ENCODE assay signal across 29 cellular contexts in the genomic region with DNA sequence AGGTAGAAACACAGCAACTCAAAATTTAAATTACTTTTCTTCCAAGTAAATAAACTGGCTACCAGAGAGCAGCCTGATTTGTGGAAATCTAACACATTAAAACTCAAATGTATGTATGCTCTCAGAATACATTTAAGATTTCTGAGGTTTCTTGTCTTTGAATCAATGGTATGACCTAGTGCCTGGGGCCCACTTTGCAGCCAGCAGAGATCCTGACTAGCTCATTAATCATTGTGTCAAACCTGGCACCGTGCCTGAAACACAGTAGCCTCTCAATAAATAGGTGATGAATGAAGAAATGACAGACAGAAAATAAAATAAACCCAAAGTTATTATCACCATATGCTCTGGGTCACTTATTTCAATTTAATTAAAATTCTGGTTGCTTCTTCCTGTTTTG.
DNase-seq lines count a peak whose midpoint lies in the region; ATAC-seq and TF ChIP-seq lines count a peak whose summit lies in the region.
"Had no signal": no experiment of that assay in that cellular context is flagged by ENCODE, and none has a peak within 500 bp of the region (broad histone marks: within the 10 kb centered on the region; RNA-seq: fewer than 3 reads in every experiment).

No MANE protein-coding gene starts in this region.

- H3K9me3 ChIP-seq in HEK293 (ENCODE audit: control insufficient read depth, insufficient read depth, low read depth, low read length) = no peaks in the 10 kb centered on the region
- H3K9me3 ChIP-seq: HAP-1, left ventricle myocardium inferior, SJCRH30 had no signal

- no peak for TF ChIP-seq CTCF in HEK293 (tag by site-specific recombination; IDR thresholded peaks at IDR 0.05)

- CTCF ChIA-PET in HEK293 (lab: Yijun Ruan, JAX) = interaction anchor here (1.0 kb wide), 1 partner anchor 292 kb away, joined by 3 read pairs; no protein-coding TSS in a partner anchor
- CTCF ChIA-PET in activated CD4-positive, alpha-beta memory T cell treated with anti-CD3 and anti-CD28 coated beads for 36 hours (lab: Charles Lee) = no interaction called here

- H3K4me1 Mint-ChIP-seq in activated CD4-positive, alpha-beta memory T cell treated with anti-CD3 and anti-CD28 coated beads for 36 hours (ENCODE audit: low read depth) = no peaks in the 10 kb centered on the region
- H3K4me1 Mint-ChIP-seq: CD4-positive, alpha-beta memory T cell; IgD-negative memory B cell; natural killer cell had no signal

- H3K4me3 ChIP-seq in HEK293 (ENCODE audit: low read depth, low read length) = no peak overlapping the region
- H3K4me3 ChIP-seq: GM12878, HAP-1, left ventricle myocardium inferior, SJCRH30 had no signal

- no peak overlapping the region for H3K27ac ChIP-seq in HEK293 (ENCODE audit: extremely low read depth, low read depth, low read length)
- H3K27ac ChIP-seq: left ventricle myocardium inferior, SJCRH30 had no signal

- H3K4me1 ChIP-seq in HEK293 (ENCODE audit: control insufficient read depth, insufficient read depth, low read length) = no peaks in the 10 kb centered on the region
- H3K4me1 ChIP-seq: HAP-1, SJCRH30 had no signal

- no peaks in the 10 kb centered on the region for H3K36me3 Mint-ChIP-seq in activated CD4-positive, alpha-beta memory T cell treated with anti-CD3 and anti-CD28 coated beads for 36 hours
- H3K36me3 Mint-ChIP-seq: brain; CD4-positive, alpha-beta memory T cell; natural killer cell had no signal

- H3K27ac Mint-ChIP-seq in activated CD4-positive, alpha-beta memory T cell treated with anti-CD3 and anti-CD28 coated beads for 36 hours = no peak overlapping the region
- H3K27ac Mint-ChIP-seq: CD4-positive, alpha-beta memory T cell; IgD-negative memory B cell; natural killer cell had no signal

- POLR2A ChIA-PET in HEK293 (lab: Yijun Ruan, JAX) = no interaction called here
- POLR2A ChIA-PET in activated CD4-positive, alpha-beta memory T cell treated with anti-CD3 and anti-CD28 coated beads for 36 hours (lab: Charles Lee) = no interaction called here

- ATAC-seq in HG02938 (IDR thresholded peaks at IDR 0.05; ENCODE audit: unreplicated experiment) = no peak
- ATAC-seq: GM12878, natural killer cell had no signal

- DNase-seq in DMS53 (lab: John Stamatoyannopoulos, UW) (peak; percentile 33), DMS53 treated with DMSO at 0.1 percent for 48 hours (lab: John Stamatoyannopoulos, UW; ENCODE audit: unreplicated experiment) (no peak), RPMI7951 (ENCODE audit: low read depth) (peak; percentile 1), foreskin melanocyte (peak; percentile 48), SIG-M5 treated with dmso at 0.1 percent for 504 hours (lab: John Stamatoyannopoulos, UW; ENCODE audit: unreplicated experiment) (no peak)
- no peak for DNase-seq in activated CD4-positive, alpha-beta memory T cell treated with anti-CD3 and anti-CD28 coated beads for 36 hours
- DNase-seq: 8988T; activated gamma-delta T cell treated with Interleukin-2 at 50 U/mL for 16 hours; activated T-cell treated with anti-CD3 and anti-CD28 coated beads, Interleukin-2, amount 50 U/mL, for 1 hour; CD4-positive, alpha-beta memory T cell; DND-41; erythroblast; left ventricle myocardium inferior; midbrain; MM.1S; natural killer cell; NCI-H1436; NCI-H2171; NCI-H82; SJCRH30; small intestine; stimulated activated CD4-positive, alpha-beta T cell treated with anti-CD3 and anti-CD28 coated beads, Interleukin-1b, Interleukin-23, amount 100 ng/mL, for 48 hours; trophoblast cell had no signal

- H3K36me3 ChIP-seq in HEK293 (ENCODE audit: control insufficient read depth in 2 of 2, insufficient read depth in 1 of 2, low read length in 2 of 2) = no peaks in the 10 kb centered on the region
- H3K36me3 ChIP-seq: HAP-1, left ventricle myocardium inferior, SJCRH30 had no signal

- no peak overlapping the region for H3K4me3 Mint-ChIP-seq in activated CD4-positive, alpha-beta memory T cell treated with anti-CD3 and anti-CD28 coated beads for 36 hours
- H3K4me3 Mint-ChIP-seq: brain; CD4-positive, alpha-beta memory T cell; IgD-negative memory B cell; natural killer cell had no signal

- intact Hi-C loops in activated CD4-positive, alpha-beta memory T cell treated with anti-CD3 and anti-CD28 coated beads for 36 hours (cut with micrococcal nuclease) = no loop called here

- no peaks in the 10 kb centered on the region for H3K9me3 Mint-ChIP-seq in activated CD4-positive, alpha-beta memory T cell treated with anti-CD3 and anti-CD28 coated beads for 36 hours

- H3K27me3 Mint-ChIP-seq in activated CD4-positive, alpha-beta memory T cell treated with anti-CD3 and anti-CD28 coated beads for 36 hours = no peaks in the 10 kb centered on the region
- H3K27me3 Mint-ChIP-seq: brain; CD4-positive, alpha-beta memory T cell; IgD-negative memory B cell had no signal

TF ChIP-seq in HEK293, 187 proteins besides CTCF, POLR2A, EP300 and RAD21:
- TF ChIP-seq MEIS1 (CRISPR knock-in tag; IDR thresholded peaks at IDR 0.05; ENCODE audit: borderline replicate concordance) (peak; percentile 79), ZNF664 (tag by site-specific recombination; IDR thresholded peaks at IDR 0.05) (0 out of 2 replicates have a peak, but pooled peaks have one; percentile 41), ZNF16 (tag by site-specific recombination; IDR thresholded peaks at IDR 0.05; ENCODE audit: low read depth) (no peak), ZNF530 (tag by site-specific recombination; IDR thresholded peaks at IDR 0.05; ENCODE audit: low read depth) (no peak), ZFP69B (tag by site-specific recombination; IDR thresholded peaks at IDR 0.05) (peak; percentile 74)
- TF ChIP-seq, protein P1, sequence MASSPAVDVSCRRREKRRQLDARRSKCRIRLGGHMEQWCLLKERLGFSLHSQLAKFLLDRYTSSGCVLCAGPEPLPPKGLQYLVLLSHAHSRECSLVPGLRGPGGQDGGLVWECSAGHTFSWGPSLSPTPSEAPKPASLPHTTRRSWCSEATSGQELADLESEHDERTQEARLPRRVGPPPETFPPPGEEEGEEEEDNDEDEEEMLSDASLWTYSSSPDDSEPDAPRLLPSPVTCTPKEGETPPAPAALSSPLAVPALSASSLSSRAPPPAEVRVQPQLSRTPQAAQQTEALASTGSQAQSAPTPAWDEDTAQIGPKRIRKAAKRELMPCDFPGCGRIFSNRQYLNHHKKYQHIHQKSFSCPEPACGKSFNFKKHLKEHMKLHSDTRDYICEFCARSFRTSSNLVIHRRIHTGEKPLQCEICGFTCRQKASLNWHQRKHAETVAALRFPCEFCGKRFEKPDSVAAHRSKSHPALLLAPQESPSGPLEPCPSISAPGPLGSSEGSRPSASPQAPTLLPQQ (tag by site-specific recombination; IDR thresholded peaks at IDR 0.05) = peak; percentile 90
- TF ChIP-seq, protein P2, sequence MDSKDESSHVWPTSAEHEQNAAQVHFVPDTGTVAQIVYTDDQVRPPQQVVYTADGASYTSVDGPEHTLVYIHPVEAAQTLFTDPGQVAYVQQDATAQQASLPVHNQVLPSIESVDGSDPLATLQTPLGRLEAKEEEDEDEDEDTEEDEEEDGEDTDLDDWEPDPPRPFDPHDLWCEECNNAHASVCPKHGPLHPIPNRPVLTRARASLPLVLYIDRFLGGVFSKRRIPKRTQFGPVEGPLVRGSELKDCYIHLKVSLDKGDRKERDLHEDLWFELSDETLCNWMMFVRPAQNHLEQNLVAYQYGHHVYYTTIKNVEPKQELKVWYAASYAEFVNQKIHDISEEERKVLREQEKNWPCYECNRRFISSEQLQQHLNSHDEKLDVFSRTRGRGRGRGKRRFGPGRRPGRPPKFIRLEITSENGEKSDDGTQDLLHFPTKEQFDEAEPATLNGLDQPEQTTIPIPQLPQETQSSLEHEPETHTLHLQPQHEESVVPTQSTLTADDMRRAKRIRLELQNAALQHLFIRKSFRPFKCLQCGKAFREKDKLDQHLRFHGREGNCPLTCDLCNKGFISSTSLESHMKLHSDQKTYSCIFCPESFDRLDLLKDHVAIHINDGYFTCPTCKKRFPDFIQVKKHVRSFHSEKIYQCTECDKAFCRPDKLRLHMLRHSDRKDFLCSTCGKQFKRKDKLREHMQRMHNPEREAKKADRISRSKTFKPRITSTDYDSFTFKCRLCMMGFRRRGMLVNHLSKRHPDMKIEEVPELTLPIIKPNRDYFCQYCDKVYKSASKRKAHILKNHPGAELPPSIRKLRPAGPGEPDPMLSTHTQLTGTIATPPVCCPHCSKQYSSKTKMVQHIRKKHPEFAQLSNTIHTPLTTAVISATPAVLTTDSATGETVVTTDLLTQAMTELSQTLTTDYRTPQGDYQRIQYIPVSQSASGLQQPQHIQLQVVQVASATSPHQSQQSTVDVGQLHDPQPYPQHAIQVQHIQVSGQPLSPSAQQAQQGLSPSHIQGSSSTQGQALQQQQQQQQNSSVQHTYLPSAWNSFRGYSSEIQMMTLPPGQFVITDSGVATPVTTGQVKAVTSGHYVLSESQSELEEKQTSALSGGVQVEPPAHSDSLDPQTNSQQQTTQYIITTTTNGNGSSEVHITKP (tag by site-specific recombination; IDR thresholded peaks at IDR 0.05) = peak; percentile 70

Comparison
In these comparisons a context has a peak if more than half of its experiments do, and no peak if none do; other contexts are left out.
1. DNase-seq: peak in DMS53 (single experiment), RPMI7951 (single experiment) and foreskin melanocyte (single experiment); none in DMS53 treated with DMSO at 0.1 percent for 48 hours (single experiment), SIG-M5 treated with dmso at 0.1 percent for 504 hours (single experiment) and activated CD4-positive, alpha-beta memory T cell treated with anti-CD3 and anti-CD28 coated beads for 36 hours (single experiment).